13 cellular contexts compared by ENCODE assay signal in genomic region chr3:120442975-120443517, GRCh38. TPM values are rescaled to one million over a fixed set of nuclear protein-coding genes. Genes with fewer than 3 reads are reported as not detected.
DNase-seq lines count a peak whose midpoint lies in the region; ATAC-seq and TF ChIP-seq lines count a peak whose summit lies in the region.
"Had no signal": no experiment of that assay in that cellular context is flagged by ENCODE, and none has a peak within 500 bp of the region (broad histone marks: within the 10 kb centered on the region; RNA-seq: fewer than 3 reads in every experiment).

No MANE protein-coding gene starts in this region.

- no peaks in the 10 kb centered on the region for H4K20me1 ChIP-seq in H9 (ENCODE audit: control insufficient read depth, insufficient read depth, insufficient read length)

- H4K91ac ChIP-seq in H9 (ENCODE audit: insufficient read length, low read depth, low read length) (no peak overlapping the region), neuronal stem cell (ENCODE audit: low read depth, low read length, poor library complexity) (no peak overlapping the region)

- H3K23me2 ChIP-seq in H9 (ENCODE audit: insufficient read length, low read depth, low read length, poor library complexity, severe bottlenecking) = no peaks in the 10 kb centered on the region

- no peak overlapping the region for H2BK120ac ChIP-seq in H9 (ENCODE audit: low read depth, low read length, poor library complexity, severe bottlenecking)
- H2BK120ac ChIP-seq in neuronal stem cell (ENCODE audit: low read depth, low read length) = no peak overlapping the region

- H2BK5ac ChIP-seq in H9 (ENCODE audit: insufficient read length, low read length) = no peak overlapping the region
- H2BK5ac ChIP-seq in neuronal stem cell (ENCODE audit: low read length) = no peak overlapping the region

- no peak overlapping the region for H3K9ac ChIP-seq in H9 (ENCODE audit: extremely low read depth, insufficient read length, low read length)
- no peak overlapping the region for H3K9ac ChIP-seq in neuronal stem cell (ENCODE audit: low read depth, low read length, poor library complexity)

- H3K79me2 ChIP-seq in H9 (ENCODE audit: insufficient read depth, low read length) = peaks cover 12% of the 10 kb centered on the region; the same call in 1 of the 2 replicates

- no peak overlapping the region for H3K4me2 ChIP-seq in H9 (ENCODE audit: insufficient read depth, insufficient read length, low read length)
- H3K4me2 ChIP-seq in neuronal stem cell (ENCODE audit: insufficient read depth, low read length, poor library complexity, severe bottlenecking) = no peak overlapping the region

- no peak overlapping the region for H2BK12ac ChIP-seq in H9 (ENCODE audit: insufficient read length, low read depth, low read length)
- no peak overlapping the region for H2BK12ac ChIP-seq in neuronal stem cell (ENCODE audit: low read length)

- no peak overlapping the region for H3T11ph ChIP-seq in H9 (ENCODE audit: low read length)

- no peak overlapping the region for H3K4me3 ChIP-seq in neuronal stem cell (ENCODE audit: low read length in 2 of 2)
- H3K4me3 ChIP-seq: body of pancreas, SJCRH30 had no signal

- H3K27me3 Mint-ChIP-seq in H9 (ENCODE audit: low read depth) (no peaks in the 10 kb centered on the region), brain (no peaks in the 10 kb centered on the region)

- no peak overlapping the region for H4K5ac ChIP-seq in H9 (ENCODE audit: insufficient read length, low read depth, low read length)

- no peaks in the 10 kb centered on the region for H3K79me1 ChIP-seq in H9 (ENCODE audit: insufficient read depth, low read depth, low read length, poor library complexity, severe bottlenecking)
- H3K79me1 ChIP-seq in neuronal stem cell (ENCODE audit: low read depth, low read length) = peaks cover 5% of the 10 kb centered on the region

- H2AK5ac ChIP-seq in H9 (ENCODE audit: insufficient read length, low read length) (no peak overlapping the region), neuronal stem cell (ENCODE audit: low read depth, low read length) (no peak overlapping the region)

- POLR2A ChIA-PET in RWPE1 (lab: Yijun Ruan, JAX; ENCODE audit: low non-redundant PET) = no interaction called here

- H2BK20ac ChIP-seq in H9 (ENCODE audit: low read depth, low read length, poor library complexity, severe bottlenecking) = no peak overlapping the region

- no peak overlapping the region for H3K27ac Mint-ChIP-seq in H9
- H3K27ac Mint-ChIP-seq in brain = peak overlapping the region in 4 of 5 experiments; percentile 25 to 70 (median 60)
- H3K27ac Mint-ChIP-seq: naive thymus-derived CD4-positive, alpha-beta T cell had no signal

- H3K4ac ChIP-seq in H9 (ENCODE audit: low read depth, low read length) (no peak overlapping the region), neuronal stem cell (ENCODE audit: low read length) (no peak overlapping the region)

- no peaks in the 10 kb centered on the region for H3K4me1 ChIP-seq in H9 (ENCODE audit: insufficient read depth, low read length)
- H3K4me1 ChIP-seq in neuronal stem cell (ENCODE audit: control insufficient read depth in 2 of 2, insufficient read depth in 1 of 2, low read depth in 1 of 2, low read length in 2 of 2) = peaks cover 0 to 7% of the 10 kb centered on the region in 2 donors
- H3K4me1 ChIP-seq: body of pancreas, SJCRH30 had no signal

- H4K8ac ChIP-seq in H9 (replicated peaks; ENCODE audit: insufficient read length, low read depth, low read length) (no peak overlapping the region), neuronal stem cell (ENCODE audit: low read depth, low read length) (no peak overlapping the region)

- H3K9me3 ChIP-seq in H9 (ENCODE audit: control insufficient read depth, low read depth, low read length) (no peaks in the 10 kb centered on the region), neuronal stem cell (replicated peaks in 1 of 2; ENCODE audit: control insufficient read depth in 2 of 2, insufficient read depth in 1 of 2, low read depth in 1 of 2, low read length in 2 of 2) (no peaks in the 10 kb centered on the region)
- H3K9me3 ChIP-seq: body of pancreas, SJCRH30 had no signal

- no CpG with 5 or more reads among the region's 2 CpGs for WGBS in H9 (ENCODE audit: extremely low coverage, insufficient read length, low lambda C conversion rate)
- no CpG with 5 or more reads among the region's 2 CpGs for WGBS in neuronal stem cell (ENCODE audit: extremely low coverage in 2 of 2, insufficient read length in 2 of 2, insufficient replicate concordance in 1 of 2), 2 donors

- H3K4me1 Mint-ChIP-seq in H9 (peaks cover 22 to 30% of the 10 kb centered on the region in 2 experiments), brain (peaks cover 93% of the 10 kb centered on the region)
- H3K4me1 Mint-ChIP-seq: naive thymus-derived CD4-positive, alpha-beta T cell had no signal

- H3K4me3 Mint-ChIP-seq in H9 (no peak overlapping the region), brain (peak overlapping the region in 3 of 5 experiments; percentile 42 to 65 (median 64))
- H3K4me3 Mint-ChIP-seq: naive thymus-derived CD4-positive, alpha-beta T cell had no signal

- peak; percentile 20 for TF ChIP-seq CTCF in 22Rv1 (IDR thresholded peaks at IDR 0.05)
- TF ChIP-seq CTCF in H9 (conservative IDR thresholded peaks at IDR 0.05) = peak; percentile 44; the same call in 2 of the 3 replicates
- TF ChIP-seq CTCF in brain (conservative IDR thresholded peaks at IDR 0.05) = peak; percentile 32 to 47
- no peak for TF ChIP-seq CTCF in RWPE1 (conservative IDR thresholded peaks at IDR 0.05; ENCODE audit: low read depth)

- DNase-seq in H9 (no peak), iPS-NIHi11 (ENCODE audit: low spot score) (peak; percentile 37), RWPE1 (ENCODE audit: low spot score) (no peak), neuronal stem cell (ENCODE audit: low spot score) (no peak)
- DNase-seq in activated CD4-positive, alpha-beta T cell treated with anti-CD3 and anti-CD28 coated beads, Interleukin-2, amount 50 U/mL, for 48 hours = no peak
- DNase-seq: body of pancreas; erythroblast; naive thymus-derived CD4-positive, alpha-beta T cell; NCI-H510A; SJCRH30 had no signal

- no peak for ATAC-seq in HG03280 (IDR thresholded peaks at IDR 0.05; ENCODE audit: unreplicated experiment)
- ATAC-seq: body of pancreas; naive thymus-derived CD4-positive, alpha-beta T cell had no signal

- H3K36me3 Mint-ChIP-seq in H9 (ENCODE audit: insufficient read depth in 1 of 3, low read depth in 3 of 3) (peaks cover 19 to 48% (median 40%) of the 10 kb centered on the region in 3 experiments), brain (peaks cover 26% of the 10 kb centered on the region)
- H3K36me3 Mint-ChIP-seq: naive thymus-derived CD4-positive, alpha-beta T cell had no signal

- H2BK15ac ChIP-seq in H9 (ENCODE audit: low read depth, low read length) = no peak overlapping the region
- H2BK15ac ChIP-seq in neuronal stem cell (ENCODE audit: low read length) = no peak overlapping the region

- H3K23ac ChIP-seq in H9 (ENCODE audit: insufficient read length, low read depth, low read length) = no peak overlapping the region
- no peak overlapping the region for H3K23ac ChIP-seq in neuronal stem cell (ENCODE audit: low read depth, low read length, poor library complexity)

- H3K9me3 Mint-ChIP-seq in H9 = no peaks in the 10 kb centered on the region
- no peaks in the 10 kb centered on the region for H3K9me3 Mint-ChIP-seq in brain

- CTCF ChIA-PET in RWPE1 (lab: Yijun Ruan, JAX) = interaction anchor here (0.7 to 1.3 kb wide), 3 partner anchors 8 to 116 kb away, joined by 3 to 5 read pairs (median 5); no protein-coding TSS in a partner anchor

- H3K27ac ChIP-seq in 22Rv1 (no peak overlapping the region), H9 (ENCODE audit: insufficient read length, low read depth, low read length) (no peak overlapping the region), RWPE1 (no peak overlapping the region), neuronal stem cell (replicated peaks; ENCODE audit: low read length) (no peak overlapping the region)
- H3K27ac ChIP-seq: body of pancreas, SJCRH30 had no signal

- H2AFZ ChIP-seq in H9 (ENCODE audit: low read length) (no peak overlapping the region), neuronal stem cell (ENCODE audit: low read length) (no peak overlapping the region)

- H3K36me3 ChIP-seq in neuronal stem cell (replicated peaks in 1 of 2; ENCODE audit: control insufficient read depth in 2 of 2, insufficient read depth in 2 of 2, low read length in 2 of 2) = peaks cover 19 to 36% of the 10 kb centered on the region in 2 donors

- H3K18ac ChIP-seq in H9 (ENCODE audit: insufficient read length, low read depth, low read length) (no peak overlapping the region), neuronal stem cell (ENCODE audit: low read length) (no peak overlapping the region)

- no peak overlapping the region for H3K56ac ChIP-seq in H9 (ENCODE audit: insufficient read length, low read depth, low read length)

- H3K27me3 ChIP-seq in H9 (ENCODE audit: insufficient read depth, low read length) (no peaks in the 10 kb centered on the region), neuronal stem cell (ENCODE audit: control insufficient read depth in 3 of 3, insufficient read depth in 3 of 3, low read depth in 1 of 3, low read length in 3 of 3) (no peaks in the 10 kb centered on the region)
- H3K27me3 ChIP-seq: body of pancreas, SJCRH30 had no signal

- no peak overlapping the region for H3K14ac ChIP-seq in H9 (ENCODE audit: insufficient read depth, low read length)
- no peak overlapping the region for H3K14ac ChIP-seq in neuronal stem cell (ENCODE audit: low read length)

RNA-seq across cellular contexts. Expression of gene FSTL1, which starts 7.7 kb away (rescaled TPM):
- total RNA-seq in H9 (2021) = 305 and 326 TPM in 2 replicates
- 22.5 TPM for polyA plus RNA-seq in brain (ENCODE audit: insufficient read depth, low read depth, low replicate concordance)
- polyA plus RNA-seq in neuronal stem cell (2013, experiment 1 of 2) = 246 TPM
- polyA plus RNA-seq in neuronal stem cell (2013, experiment 2 of 2) = 254 TPM
- polyA plus RNA-seq: naive thymus-derived CD4-positive, alpha-beta T cell had no signal

Comparison
In these comparisons a context has a peak if more than half of its experiments do, and no peak if none do; other contexts are left out.
1. H3K27ac Mint-ChIP-seq: peak in brain (4 of 5); none in H9 (0 of 3).
2. H3K4me3 Mint-ChIP-seq: peak in brain (3 of 5); none in H9 (0 of 2).